In the genomic region with DNA sequence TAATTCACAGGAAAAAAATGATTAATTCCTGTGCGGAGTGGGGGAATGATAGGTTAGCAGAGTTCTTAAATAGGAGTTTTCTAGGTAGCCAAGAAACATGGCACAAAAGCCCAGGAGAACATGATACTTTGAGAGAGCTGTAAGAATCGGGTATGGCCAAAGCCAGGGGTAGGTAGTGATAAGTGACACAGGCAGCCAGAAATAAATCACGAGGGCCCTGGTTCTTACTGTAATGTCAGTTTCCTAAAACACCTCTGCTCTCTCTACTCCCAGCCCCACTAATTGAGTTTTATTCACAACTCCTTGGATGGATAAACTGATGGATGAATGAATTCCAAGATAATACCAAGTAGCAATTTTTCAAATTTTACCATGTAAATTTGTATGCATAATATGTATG, we compare ENCODE assay signal across 25 cellular contexts. TPM values are rescaled to one million over a fixed set of nuclear protein-coding genes. Genes with fewer than 3 reads are reported as not detected.
"Had no signal": no experiment of that assay in that cellular context is flagged by ENCODE, and none has a peak within 500 bp of the region (broad histone marks: within the 10 kb centered on the region; RNA-seq: fewer than 3 reads in every experiment).

No MANE protein-coding gene starts in this region.

- DNase-seq: Karpas-422, KG1, MG63, NCI-H1092, NCI-H1105 treated with DMSO at 0.1 percent for 48 hours, NCI-H1417 treated with DMSO at 0.1 percent for 48 hours, NCI-H146, NCI-H187, NCI-H2029, NCI-H2081 treated with DMSO at 0.1 percent for 48 hours, NCI-H2171, NCI-H226, NCI-H446, NCI-H510A, NCI-H524 treated with DMSO at 0.1 percent for 48 hours, NCI-H69, NCI-H774, PC-3, SIG-M5 had no signal

- ATAC-seq: Panc1, PC-3 had no signal

- H3K27ac ChIP-seq: RWPE1, SJSA1, SK-N-MC had no signal

- H3K9me3 ChIP-seq: MG63, SJSA1 had no signal

- H3K27me3 ChIP-seq: MG63, SJSA1 had no signal

- H3K4me3 ChIP-seq: MG63, SJSA1, SK-N-MC had no signal

- H3K36me3 ChIP-seq: MG63, SJSA1 had no signal

- H3K4me1 ChIP-seq: SJSA1 had no signal

RNA-seq across cellular contexts. Expression of gene VAT1L, which starts 54.1 kb away (rescaled TPM):
- total RNA-seq: HT-29, OCI-LY7 had no signal
